Comparison of ENCODE assay signal across 15 cellular contexts in the genomic region with DNA sequence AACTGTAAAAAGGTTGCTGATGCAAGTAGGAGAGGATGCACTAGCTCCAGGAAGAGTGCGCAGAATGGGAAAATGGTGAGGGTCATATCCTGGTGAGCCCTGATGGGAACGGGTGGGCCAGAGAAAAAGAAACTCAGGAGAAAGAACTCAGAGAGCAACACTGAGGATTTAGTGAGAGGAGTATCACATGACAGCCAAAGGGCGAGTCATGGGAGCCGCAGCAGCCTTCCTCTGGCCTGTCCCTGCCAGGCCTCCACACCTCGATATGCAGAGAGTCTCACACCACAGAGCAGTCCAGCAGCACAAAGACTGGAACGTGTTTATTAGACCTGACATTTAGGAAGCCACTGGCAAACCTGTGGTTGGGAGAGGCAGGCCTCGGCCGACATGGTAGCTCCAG.
A peak's percentile ranks its signal among the peaks of the same experiment; 100 is the strongest.
DNase-seq lines count a peak whose midpoint lies in the region; ATAC-seq and TF ChIP-seq lines count a peak whose summit lies in the region.
"Had no signal": no experiment of that assay in that cellular context is flagged by ENCODE, and none has a peak within 500 bp of the region (broad histone marks: within the 10 kb centered on the region; RNA-seq: fewer than 3 reads in every experiment).

No MANE protein-coding gene starts in this region.

- peaks cover 22% of the 10 kb centered on the region for H3K4me1 Mint-ChIP-seq in nephron

- ATAC-seq in esophagus mucosa: peak; percentile 66
- ATAC-seq in GM21737 (IDR thresholded peaks at IDR 0.05; ENCODE audit: unreplicated experiment): no peak
- ATAC-seq: activated T-cell treated with anti-CD3 and anti-CD28 coated beads, Interleukin-2, amount 50 U/mL, for 4 hours had no signal

- TF ChIP-seq CTCF in RWPE1 (conservative IDR thresholded peaks at IDR 0.05; ENCODE audit: low read depth): no peak
- no peak for TF ChIP-seq CTCF in nephron (IDR thresholded peaks at IDR 0.05; ENCODE audit: unreplicated experiment in 3 of 3)
- TF ChIP-seq CTCF in GM20000 (IDR thresholded peaks at IDR 0.05; ENCODE audit: extremely low read depth, missing control alignments): no peak

- H3K27ac ChIP-seq in RWPE1: peak overlapping the region; percentile 24
- H3K27ac ChIP-seq: BLaER1, left ventricle myocardium inferior, suprapubic skin had no signal

- H3K27ac Mint-ChIP-seq in nephron: peak overlapping the region; percentile 6 to 47 (median 23)

- no peak overlapping the region for H3K4me3 Mint-ChIP-seq in nephron
- H3K4me3 Mint-ChIP-seq: activated T-cell treated with anti-CD3 and anti-CD28 coated beads, Interleukin-2, amount 50 U/mL, for 4 hours had no signal

- H3K9me3 Mint-ChIP-seq in nephron: no peaks in the 10 kb centered on the region
- H3K9me3 Mint-ChIP-seq: activated T-cell treated with anti-CD3 and anti-CD28 coated beads, Interleukin-2, amount 50 U/mL, for 4 hours had no signal

- POLR2A ChIA-PET in RWPE1 (lab: Yijun Ruan, JAX; ENCODE audit: low non-redundant PET): no interaction called here

- peaks cover 4% of the 10 kb centered on the region for H3K27me3 Mint-ChIP-seq in nephron (ENCODE audit: low read depth)

- CTCF ChIA-PET in RWPE1 (lab: Yijun Ruan, JAX): interaction anchor here (0.6 to 1.9 kb wide), 7 partner anchors 10 to 271 kb away, joined by 3 to 11 read pairs (median 4); no protein-coding TSS in a partner anchor

- DNase-seq in Daoy (ENCODE audit: low read depth) (peak; percentile 32), RWPE1 (ENCODE audit: low spot score) (peak; percentile 44), GM20000 (ENCODE audit: low spot score) (no peak), T-helper 1 cell (no peak), NCI-H1436 (lab: John Stamatoyannopoulos, UW) (no peak)
- DNase-seq: activated T-cell treated with anti-CD3 and anti-CD28 coated beads, Interleukin-2, amount 50 U/mL, for 4 hours; aorta; left ventricle myocardium inferior; NCI-H2171; RPMI8226 had no signal

- H3K36me3 Mint-ChIP-seq in nephron (ENCODE audit: low read depth): no peaks in the 10 kb centered on the region

Comparison
In these comparisons a context has a peak if more than half of its experiments do, and no peak if none do; other contexts are left out.
1. DNase-seq: peak in Daoy (single experiment) and RWPE1 (single experiment); none in GM20000 (single experiment), T-helper 1 cell (0 of 5) and NCI-H1436 (single experiment).